Comparison of ENCODE assay signal across 1 cellular context in genomic region chr21:43825936-43826622, GRCh38.
TF ChIP-seq lines count a peak whose summit lies in the region.

No MANE protein-coding gene starts in this region.

TF ChIP-seq in H1, 55 proteins besides CTCF, POLR2A, EP300 and RAD21 (continued from another document):
- TF ChIP-seq E2F6 (IDR thresholded peaks at IDR 0.05) (peak; percentile 59; the same call in 1 of the 2 replicates), CTBP2 (IDR thresholded peaks at IDR 0.05; ENCODE audit: borderline replicate concordance, insufficient read depth, insufficient read length, low read length) (no peak), CBX5 (IDR thresholded peaks at IDR 0.05; ENCODE audit: low read depth, low read length) (no peak), EZH2 (IDR thresholded peaks at IDR 0.05; ENCODE audit: low read depth, low read length, severe bottlenecking) (no peak), ZNF274 (IDR thresholded peaks at IDR 0.05; ENCODE audit: borderline replicate concordance, extremely low read depth, low read length) (no peak), POLR2AphosphoS5 (IDR thresholded peaks at IDR 0.05; ENCODE audit: low read depth, low read length) (no peak), RNF2 (IDR thresholded peaks at IDR 0.05; ENCODE audit: borderline replicate concordance, low read depth, low read length, missing control alignments, poor library complexity, severe bottlenecking) (no peak), SP1 (IDR thresholded peaks at IDR 0.05; ENCODE audit: low read depth, low read length) (no peak)
